12 cellular contexts compared by ENCODE assay signal in genomic region chr9:81182421-81182820, GRCh38.
DNase-seq lines count a peak whose midpoint lies in the region; ATAC-seq lines count a peak whose summit lies in the region.
"Had no signal": no experiment of that assay in that cellular context is flagged by ENCODE, and none has a peak within 500 bp of the region (broad histone marks: within the 10 kb centered on the region; RNA-seq: fewer than 3 reads in every experiment).

No MANE protein-coding gene starts in this region.

- POLR2A ChIA-PET in T-cell (lab: Charles Lee), result no interaction called here

- ATAC-seq in T-cell (replicated peaks in 1 of 4), result no peak

- H3K27me3 ChIP-seq in adipocyte (replicated peaks; ENCODE audit: control insufficient read depth, insufficient read depth, low read length), result no peaks in the 10 kb centered on the region

- no peak overlapping the region for H3K9ac ChIP-seq in adipocyte (ENCODE audit: low read length)

- H3K4me1 ChIP-seq in adipocyte (ENCODE audit: control insufficient read depth, insufficient read depth, low read length), result no peaks in the 10 kb centered on the region

- H3K27me3 Mint-ChIP-seq in T-cell, result no peaks in the 10 kb centered on the region

- CTCF ChIA-PET in T-cell (lab: Charles Lee), result no interaction called here

- no peaks in the 10 kb centered on the region for H3K36me3 Mint-ChIP-seq in T-cell

- H3K9me3 Mint-ChIP-seq in T-cell, result peaks cover 0 to 10% (median 2%) of the 10 kb centered on the region in 3 donors

- DNase-seq in NCI-H2171 treated with DMSO at 0.1 percent for 48 hours (lab: John Stamatoyannopoulos, UW) (peak; percentile 8), NCI-H2171 (lab: John Stamatoyannopoulos, UW) (no peak), adipocyte (ENCODE audit: low read depth) (peak; percentile 55), hepatic stellate cell (ENCODE audit: low spot score) (peak; percentile 12), GOT3 (lab: John Stamatoyannopoulos, UW) (no peak), cerebellum (ENCODE audit: low spot score) (no peak), T-cell (no peak)
- DNase-seq in activated effector memory CD4-positive, alpha-beta T cell treated with Interleukin-2 at 50 U/mL for 16 hours, result no peak
- DNase-seq: activated CD4-positive, alpha-beta T cell treated with anti-CD3 and anti-CD28 coated beads, Interleukin-2, amount 50 U/mL, for 48 hours; cortex of kidney; NCI-H526 treated with DMSO at 0.1 percent for 48 hours; SW 1271 had no signal

- no peaks in the 10 kb centered on the region for H3K36me3 ChIP-seq in adipocyte (ENCODE audit: control insufficient read depth, insufficient read depth, low read length, severe bottlenecking)

- no peak overlapping the region for H3K27ac Mint-ChIP-seq in T-cell

- H3K4me3 Mint-ChIP-seq in T-cell, result no peak overlapping the region

- peaks cover 3% of the 10 kb centered on the region for H3K9me3 ChIP-seq in adipocyte (ENCODE audit: control insufficient read depth, low read length)

- H3K4me1 Mint-ChIP-seq in T-cell, result no peaks in the 10 kb centered on the region

- H3K4me3 ChIP-seq in adipocyte (ENCODE audit: low read length), result no peak overlapping the region

Comparison
In these comparisons a context has a peak if more than half of its experiments do, and no peak if none do; other contexts are left out.
1. DNase-seq: peak in NCI-H2171 treated with DMSO at 0.1 percent for 48 hours (single experiment), adipocyte (single experiment) and hepatic stellate cell (single experiment); none in NCI-H2171 (single experiment), GOT3 (single experiment), cerebellum (single experiment), T-cell (0 of 34) and activated effector memory CD4-positive, alpha-beta T cell treated with Interleukin-2 at 50 U/mL for 16 hours (single experiment).